In the genomic region with DNA sequence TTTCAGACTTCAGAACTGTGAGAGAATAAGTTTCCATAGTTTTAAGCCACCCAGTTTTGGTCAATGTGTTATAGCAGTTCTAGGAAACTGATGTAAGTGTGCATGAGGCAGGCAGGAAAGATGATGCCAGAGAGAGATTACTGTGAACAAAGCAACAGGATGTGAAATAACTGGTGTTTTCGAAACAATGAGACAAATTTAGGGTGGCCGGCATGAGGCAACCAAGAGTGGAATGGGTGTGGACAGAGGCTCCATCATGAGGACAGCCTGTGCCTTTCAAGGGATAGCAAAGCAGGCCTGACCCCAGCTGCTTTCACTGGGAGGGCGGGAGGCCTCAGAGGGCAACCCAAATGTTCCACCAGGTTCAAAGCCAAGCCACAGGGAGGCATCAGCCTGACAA, we compare ENCODE assay signal across 10 cellular contexts.
DNase-seq lines count a peak whose midpoint lies in the region; ATAC-seq and TF ChIP-seq lines count a peak whose summit lies in the region.
"Had no signal": no experiment of that assay in that cellular context is flagged by ENCODE, and none has a peak within 500 bp of the region (broad histone marks: within the 10 kb centered on the region; RNA-seq: fewer than 3 reads in every experiment).

No MANE protein-coding gene starts in this region.

- H3K27me3 Mint-ChIP-seq in activated CD4-positive, alpha-beta T cell treated with anti-CD3 and anti-CD28 coated beads for 36 hours, result no peaks in the 10 kb centered on the region
- no peaks in the 10 kb centered on the region for H3K27me3 Mint-ChIP-seq in activated CD8-positive, alpha-beta T cell treated with anti-CD3 and anti-CD28 coated beads for 36 hours

- peak; percentile 48 for DNase-seq in activated CD4-positive, alpha-beta T cell treated with anti-CD3 and anti-CD28 coated beads for 36 hours
- DNase-seq in activated CD4-positive, alpha-beta T cell treated with anti-CD3 and anti-CD28 coated beads for 1 hour, result no peak
- peak; percentile 65 for DNase-seq in activated CD8-positive, alpha-beta T cell treated with anti-CD3 and anti-CD28 coated beads for 36 hours
- DNase-seq in fibroblast of pulmonary artery (ENCODE audit: low read depth) (peak; percentile 93), NCI-H1417 (lab: John Stamatoyannopoulos, UW) (no peak), LoVo (ENCODE audit: low spot score) (no peak)
- DNase-seq in stimulated activated effector memory CD8-positive, alpha-beta T cell treated with anti-CD3 and anti-CD28 coated beads, Interleukin-12 subunit alpha, Interleukin-12 subunit beta, amount 100 ng/mL, for 72 hours (ENCODE audit: low spot score in 2 of 2), result peak in 1 of 2 donors; percentile 51
- DNase-seq: trophoblast cell had no signal

- H3K27ac Mint-ChIP-seq in activated CD4-positive, alpha-beta T cell treated with anti-CD3 and anti-CD28 coated beads for 36 hours, result peak overlapping the region; percentile 93
- peak overlapping the region; percentile 99 for H3K27ac Mint-ChIP-seq in activated CD8-positive, alpha-beta T cell treated with anti-CD3 and anti-CD28 coated beads for 36 hours
- H3K27ac Mint-ChIP-seq in stimulated activated effector memory CD8-positive, alpha-beta T cell treated with anti-CD3 and anti-CD28 coated beads, Interleukin-12 subunit alpha, Interleukin-12 subunit beta, amount 100 ng/mL, for 72 hours, result peak overlapping the region; percentile 93

- peaks cover 53% of the 10 kb centered on the region for H3K4me1 Mint-ChIP-seq in activated CD4-positive, alpha-beta T cell treated with anti-CD3 and anti-CD28 coated beads for 36 hours
- peaks cover 57% of the 10 kb centered on the region for H3K4me1 Mint-ChIP-seq in activated CD8-positive, alpha-beta T cell treated with anti-CD3 and anti-CD28 coated beads for 36 hours (ENCODE audit: low read depth)
- H3K4me1 Mint-ChIP-seq in stimulated activated effector memory CD8-positive, alpha-beta T cell treated with anti-CD3 and anti-CD28 coated beads, Interleukin-12 subunit alpha, Interleukin-12 subunit beta, amount 100 ng/mL, for 72 hours, result peaks cover 59% of the 10 kb centered on the region

- no peak for TF ChIP-seq CTCF in activated CD8-positive, alpha-beta T cell treated with anti-CD3 and anti-CD28 coated beads for 36 hours (IDR thresholded peaks at IDR 0.05)
- TF ChIP-seq CTCF in fibroblast of pulmonary artery (IDR thresholded peaks at IDR 0.05; ENCODE audit: low read length, missing control alignments), result peak; percentile 11

- no peak overlapping the region for H3K4me3 Mint-ChIP-seq in activated CD4-positive, alpha-beta T cell treated with anti-CD3 and anti-CD28 coated beads for 36 hours
- H3K4me3 Mint-ChIP-seq in activated CD8-positive, alpha-beta T cell treated with anti-CD3 and anti-CD28 coated beads for 36 hours, result peak overlapping the region; percentile 37
- peak overlapping the region; percentile 48 for H3K4me3 Mint-ChIP-seq in stimulated activated effector memory CD8-positive, alpha-beta T cell treated with anti-CD3 and anti-CD28 coated beads, Interleukin-12 subunit alpha, Interleukin-12 subunit beta, amount 100 ng/mL, for 72 hours

- intact Hi-C loops in activated CD4-positive, alpha-beta T cell treated with anti-CD3 and anti-CD28 coated beads for 36 hours (cut with DNase I, micrococcal nuclease), result loop anchor here (1.0 to 10.0 kb wide), 3 partner anchors 19 to 203 kb away; a partner anchor contains a TSS
- intact Hi-C loops in activated CD8-positive, alpha-beta T cell treated with anti-CD3 and anti-CD28 coated beads for 36 hours (cut with micrococcal nuclease), result no loop called here

- H3K36me3 Mint-ChIP-seq in activated CD4-positive, alpha-beta T cell treated with anti-CD3 and anti-CD28 coated beads for 36 hours (ENCODE audit: low read depth), result peaks cover 2% of the 10 kb centered on the region
- peaks cover 45% of the 10 kb centered on the region for H3K36me3 Mint-ChIP-seq in activated CD8-positive, alpha-beta T cell treated with anti-CD3 and anti-CD28 coated beads for 36 hours (ENCODE audit: low read depth)
- peaks cover 5% of the 10 kb centered on the region for H3K36me3 Mint-ChIP-seq in stimulated activated effector memory CD8-positive, alpha-beta T cell treated with anti-CD3 and anti-CD28 coated beads, Interleukin-12 subunit alpha, Interleukin-12 subunit beta, amount 100 ng/mL, for 72 hours

- ATAC-seq in activated CD4-positive, alpha-beta T cell treated with anti-CD3 and anti-CD28 coated beads for 36 hours, result peak; percentile 55
- ATAC-seq in activated CD8-positive, alpha-beta T cell treated with anti-CD3 and anti-CD28 coated beads for 36 hours, result peak; percentile 54
- peak; percentile 77 for ATAC-seq in stimulated activated effector memory CD8-positive, alpha-beta T cell treated with anti-CD3 and anti-CD28 coated beads, Interleukin-12 subunit alpha, Interleukin-12 subunit beta, amount 100 ng/mL, for 72 hours
- no peak for ATAC-seq in GM21576 (IDR thresholded peaks at IDR 0.05; ENCODE audit: unreplicated experiment)

- no peaks in the 10 kb centered on the region for H3K9me3 Mint-ChIP-seq in activated CD4-positive, alpha-beta T cell treated with anti-CD3 and anti-CD28 coated beads for 36 hours (ENCODE audit: low read depth)
- H3K9me3 Mint-ChIP-seq in activated CD8-positive, alpha-beta T cell treated with anti-CD3 and anti-CD28 coated beads for 36 hours, result peaks cover 3% of the 10 kb centered on the region
- H3K9me3 Mint-ChIP-seq in stimulated activated effector memory CD8-positive, alpha-beta T cell treated with anti-CD3 and anti-CD28 coated beads, Interleukin-12 subunit alpha, Interleukin-12 subunit beta, amount 100 ng/mL, for 72 hours, result no peaks in the 10 kb centered on the region

- CTCF ChIA-PET in activated CD4-positive, alpha-beta T cell treated with anti-CD3 and anti-CD28 coated beads for 36 hours (lab: Charles Lee), result interaction anchor here (1.2 to 1.3 kb wide), 2 partner anchors 326 to 447 kb away, joined by 3 read pairs; no protein-coding TSS in a partner anchor
- CTCF ChIA-PET in activated CD8-positive, alpha-beta T cell treated with anti-CD3 and anti-CD28 coated beads for 36 hours (lab: Charles Lee), result interaction anchor here (0.8 to 1.5 kb wide), 3 partner anchors 12 to 20 kb away, joined by 3 read pairs; no protein-coding TSS in a partner anchor

- POLR2A ChIA-PET in activated CD4-positive, alpha-beta T cell treated with anti-CD3 and anti-CD28 coated beads for 36 hours (lab: Charles Lee), result no interaction called here
- POLR2A ChIA-PET in activated CD8-positive, alpha-beta T cell treated with anti-CD3 and anti-CD28 coated beads for 36 hours (lab: Charles Lee), result interaction anchor here (0.9 kb wide), 1 partner anchor 20 kb away, joined by 3 read pairs; no protein-coding TSS in a partner anchor

- H3K4me3 ChIP-seq in fibroblast of pulmonary artery (replicated peaks; ENCODE audit: low read depth, low read length), result no peak overlapping the region
- H3K4me3 ChIP-seq: SJSA1 had no signal

Comparison
In these comparisons a context has a peak if more than half of its experiments do, and no peak if none do; other contexts are left out.
1. DNase-seq: peak in activated CD4-positive, alpha-beta T cell treated with anti-CD3 and anti-CD28 coated beads for 36 hours (single experiment), activated CD8-positive, alpha-beta T cell treated with anti-CD3 and anti-CD28 coated beads for 36 hours (single experiment) and fibroblast of pulmonary artery (single experiment); none in activated CD4-positive, alpha-beta T cell treated with anti-CD3 and anti-CD28 coated beads for 1 hour (single experiment), NCI-H1417 (0 of 3) and LoVo (single experiment).
2. Peak in every context shown above with its lines, with median percentiles within 50 percentile points of each other: H3K27ac Mint-ChIP-seq.